In the genomic region with DNA sequence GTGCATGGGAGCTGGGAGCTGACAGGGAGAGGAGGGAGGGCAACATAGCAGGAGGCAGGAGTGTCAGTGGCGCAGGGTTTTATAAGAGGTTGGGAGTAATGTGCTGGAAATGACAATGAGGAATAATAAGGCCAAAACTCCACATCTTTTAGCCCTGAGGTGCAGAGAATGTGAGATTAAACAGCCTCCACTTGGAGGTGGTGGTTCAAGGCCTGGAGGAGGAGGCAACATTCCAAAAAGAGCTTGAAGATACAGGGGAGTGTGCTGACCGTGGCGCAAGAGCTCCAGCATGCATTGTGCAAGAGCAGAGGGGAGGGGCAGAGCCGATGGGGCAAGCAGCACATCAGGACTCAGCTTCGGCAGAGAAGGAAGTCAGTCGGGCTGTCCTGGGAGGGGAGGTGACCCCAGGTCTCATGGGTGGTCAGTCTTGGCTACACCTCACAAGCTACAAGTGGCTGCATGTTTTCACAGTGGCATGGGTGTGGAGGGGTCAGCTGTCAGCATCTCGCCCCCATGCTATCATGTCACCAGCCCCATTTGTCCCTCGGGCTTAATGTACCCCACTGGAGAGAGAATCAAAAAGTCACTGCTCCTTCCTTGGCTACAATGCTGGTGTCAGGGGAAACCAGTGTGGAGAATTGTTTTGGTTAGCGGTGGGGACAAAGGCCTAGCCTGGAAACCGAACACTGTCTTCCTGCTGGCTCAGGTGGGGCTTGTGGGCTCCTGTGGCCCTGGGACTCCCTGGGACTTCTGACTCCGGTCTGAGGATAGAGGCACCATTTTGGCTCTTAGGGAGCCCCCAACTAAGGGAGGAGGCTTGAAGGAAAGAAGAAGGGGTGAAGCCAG, we compare ENCODE assay signal across 10 cellular contexts.
A peak's percentile ranks its signal among the peaks of the same experiment; 100 is the strongest.
DNase-seq lines count a peak whose midpoint lies in the region; ATAC-seq and TF ChIP-seq lines count a peak whose summit lies in the region.
"Had no signal": no experiment of that assay in that cellular context is flagged by ENCODE, and none has a peak within 500 bp of the region (broad histone marks: within the 10 kb centered on the region; RNA-seq: fewer than 3 reads in every experiment).

No MANE protein-coding gene starts in this region.

- H3K4me3 ChIP-seq in DND-41 (ENCODE audit: low read depth in 1 of 2, low read length in 2 of 2): no peak overlapping the region
- no peak overlapping the region for H3K4me3 ChIP-seq in heart right ventricle
- H3K4me3 ChIP-seq in prostate gland: no peak overlapping the region

- H3K27me3 Mint-ChIP-seq in CD4-positive, alpha-beta T cell: no peaks in the 10 kb centered on the region

- POLR2A ChIA-PET in CD4-positive, alpha-beta T cell (lab: Charles Lee): no interaction called here

- no peak overlapping the region for H3K27ac Mint-ChIP-seq in CD4-positive, alpha-beta T cell

- H3K9me3 Mint-ChIP-seq in CD4-positive, alpha-beta T cell: peaks cover 2% of the 10 kb centered on the region

- DNase-seq in DND-41: no peak
- DNase-seq in UCSD-AML1 (lab: John Stamatoyannopoulos, UW; ENCODE audit: unreplicated experiment): peak; percentile 37
- peak; percentile 66 to 79 for DNase-seq in heart right ventricle
- peak; percentile 39 for DNase-seq in prostate gland (ENCODE audit: low spot score)
- DNase-seq in stimulated activated CD4-positive, alpha-beta T cell treated with anti-CD3 and anti-CD28 coated beads, Interleukin-12 subunit alpha, Interleukin-12 subunit beta, amount 100 ng/mL, for 4 hours: no peak
- DNase-seq in middle frontal gyrus (ENCODE audit: extremely low spot score, low spot score): no peak
- DNase-seq in CD4-positive, alpha-beta T cell: no peak
- DNase-seq: activated CD4-positive, CD25-positive, alpha-beta regulatory T cell treated with anti-CD3 and anti-CD28 coated beads, Interleukin-2, amount 50 U/mL, for 72 hours; NCI-H187 treated with DMSO at 0.1 percent for 48 hours had no signal

- H3K79me2 ChIP-seq in DND-41 (ENCODE audit: insufficient read depth, low read length): no peaks in the 10 kb centered on the region

- 70 to 75% methylated on average over 11 of the region's 11 CpGs for WGBS in heart right ventricle, 2 donors
- 71% methylated on average over 11 of the region's 11 CpGs for WGBS in prostate gland

- H3K4me2 ChIP-seq in DND-41 (ENCODE audit: insufficient read depth, low read length): no peak overlapping the region

- no peaks in the 10 kb centered on the region for H3K36me3 Mint-ChIP-seq in CD4-positive, alpha-beta T cell (ENCODE audit: low read depth)

- CTCF ChIA-PET in CD4-positive, alpha-beta T cell (lab: Charles Lee): no interaction called here

- H3K4me1 ChIP-seq in DND-41 (ENCODE audit: insufficient read depth, low read length) (peaks cover 15% of the 10 kb centered on the region), heart right ventricle (peaks cover 0 to 42% (median 22%) of the 10 kb centered on the region in 9 donors), prostate gland (replicated peaks) (peaks cover 2% of the 10 kb centered on the region)

- intact Hi-C loops in heart right ventricle (cut with DNase I) (loop anchor here in 3 of 10 donors (2.0 to 10.0 kb wide), 3 partner anchors 36 to 516 kb away; no protein-coding TSS in a partner anchor), prostate gland (cut with DNase I) (no loop called here)
- intact Hi-C loops in CD4-positive, alpha-beta T cell (cut with DNase I, micrococcal nuclease): no loop called here

- no peak for TF ChIP-seq CTCF in DND-41 (IDR thresholded peaks at IDR 0.05; ENCODE audit: borderline replicate concordance, extremely low read depth, low read length, poor library complexity, severe bottlenecking)
- no peak for TF ChIP-seq CTCF in heart right ventricle (IDR thresholded peaks at IDR 0.05)
- no peak for TF ChIP-seq CTCF in prostate gland (IDR thresholded peaks at IDR 0.05)
- TF ChIP-seq CTCF in CD4-positive, alpha-beta T cell (IDR thresholded peaks at IDR 0.05): no peak

- no peak overlapping the region for H3K9ac ChIP-seq in DND-41 (ENCODE audit: low read depth, low read length)

- H2AFZ ChIP-seq in DND-41 (ENCODE audit: low read depth, low read length): no peak overlapping the region

- no peaks in the 10 kb centered on the region for H4K20me1 ChIP-seq in DND-41 (ENCODE audit: insufficient read depth, low read length)

- no peak for TF ChIP-seq POLR2A in prostate gland (IDR thresholded peaks at IDR 0.05)

- H3K27me3 ChIP-seq in DND-41 (ENCODE audit: insufficient read depth, low read length, poor library complexity): no peaks in the 10 kb centered on the region
- H3K27me3 ChIP-seq in heart right ventricle: no peaks in the 10 kb centered on the region
- no peaks in the 10 kb centered on the region for H3K27me3 ChIP-seq in prostate gland (replicated peaks; ENCODE audit: insufficient read depth)
- H3K27me3 ChIP-seq in CD4-positive, alpha-beta T cell (ENCODE audit: control insufficient read depth, insufficient read depth, low read length): no peaks in the 10 kb centered on the region

- ATAC-seq in DND-41 (ENCODE audit: insufficient read depth, low read depth) (no peak), heart right ventricle (peak; percentile 62 to 92 (median 87)), GM21737 (IDR thresholded peaks at IDR 0.05; ENCODE audit: unreplicated experiment) (no peak)
- ATAC-seq in CD4-positive, alpha-beta T cell (ENCODE audit: poor library complexity): no peak

- H3K36me3 ChIP-seq in DND-41 (ENCODE audit: insufficient read depth, low read length) (no peaks in the 10 kb centered on the region), heart right ventricle (no peaks in the 10 kb centered on the region), prostate gland (no peaks in the 10 kb centered on the region)

- H3K27ac ChIP-seq in DND-41 (ENCODE audit: low read length) (0 out of 2 replicates have a peak overlapping the region, but pooled peaks have one; percentile 1), heart right ventricle (peak overlapping the region; percentile 59 to 89 (median 79)), prostate gland (no peak overlapping the region)
- H3K27ac ChIP-seq in CD4-positive, alpha-beta T cell (ENCODE audit: low read depth, low read length): no peak overlapping the region

- no peak overlapping the region for H3K4me3 Mint-ChIP-seq in CD4-positive, alpha-beta T cell

- peaks cover 7% of the 10 kb centered on the region for H3K9me3 ChIP-seq in DND-41 (ENCODE audit: insufficient read depth, low read length, severe bottlenecking)
- H3K9me3 ChIP-seq in heart right ventricle: peaks cover 0 to 17% (median 0%) of the 10 kb centered on the region in 11 donors
- no peaks in the 10 kb centered on the region for H3K9me3 ChIP-seq in prostate gland
- H3K9me3 ChIP-seq in CD4-positive, alpha-beta T cell (ENCODE audit: control insufficient read depth, low read length): no peaks in the 10 kb centered on the region

- no peaks in the 10 kb centered on the region for H3K4me1 Mint-ChIP-seq in CD4-positive, alpha-beta T cell (ENCODE audit: low read depth)

Comparison
In these comparisons a context has a peak if more than half of its experiments do, and no peak if none do; other contexts are left out.
1. ATAC-seq: peak in heart right ventricle (8 of 8); none in DND-41 (single experiment), GM21737 (single experiment) and CD4-positive, alpha-beta T cell (single experiment).
2. DNase-seq: peak in UCSD-AML1 (single experiment), heart right ventricle (2 of 2) and prostate gland (single experiment); none in DND-41 (single experiment), stimulated activated CD4-positive, alpha-beta T cell treated with anti-CD3 and anti-CD28 coated beads, Interleukin-12 subunit alpha, Interleukin-12 subunit beta, amount 100 ng/mL, for 4 hours (single experiment), middle frontal gyrus (single experiment) and CD4-positive, alpha-beta T cell (0 of 10).
3. H3K27ac ChIP-seq: peak in DND-41 (single experiment) and heart right ventricle (10 of 10); none in prostate gland (0 of 2) and CD4-positive, alpha-beta T cell (single experiment).